Comparison of ENCODE assay signal across 13 cellular contexts in the genomic region with DNA sequence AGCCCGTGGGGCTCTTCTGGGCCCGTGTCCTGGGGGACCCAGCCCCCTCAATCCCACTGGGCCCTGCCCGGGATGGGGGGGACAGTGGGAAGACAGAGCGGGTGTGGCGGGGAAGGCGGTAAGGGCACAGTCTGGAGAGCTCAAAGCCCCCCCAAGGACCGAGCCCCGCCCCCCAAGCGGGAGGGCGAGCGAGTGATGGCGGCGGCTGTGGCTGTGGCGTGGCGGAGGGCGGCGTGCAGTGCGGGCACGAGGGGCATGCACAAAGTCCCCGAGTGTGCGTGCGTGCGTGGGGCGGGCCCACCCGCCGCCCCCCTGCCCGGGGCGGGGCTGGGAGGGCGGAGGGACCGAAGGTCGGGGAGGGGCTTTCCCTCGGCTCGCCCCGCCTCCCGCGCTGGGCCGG. TPM values are rescaled to one million over a fixed set of nuclear protein-coding genes. Genes with fewer than 3 reads are reported as not detected.
DNase-seq lines count a peak whose midpoint lies in the region; ATAC-seq and TF ChIP-seq lines count a peak whose summit lies in the region.
"Had no signal": no experiment of that assay in that cellular context is flagged by ENCODE, and none has a peak within 500 bp of the region (broad histone marks: within the 10 kb centered on the region; RNA-seq: fewer than 3 reads in every experiment).

No MANE protein-coding gene starts in this region.

- no peaks in the 10 kb centered on the region for H3K36me3 ChIP-seq in GM23338 (ENCODE audit: insufficient read depth)
- no peaks in the 10 kb centered on the region for H3K36me3 ChIP-seq in naive thymus-derived CD4-positive, alpha-beta T cell (ENCODE audit: control insufficient read depth in 2 of 3, insufficient read depth in 3 of 3, low read length in 3 of 3)

- H3K4me3 ChIP-seq in GM23338, result peak overlapping the region; percentile 68
- H3K4me3 ChIP-seq in naive thymus-derived CD4-positive, alpha-beta T cell (ENCODE audit: low read length), result no peak overlapping the region

- no peak for TF ChIP-seq CTCF in GM23338 (conservative IDR thresholded peaks at IDR 0.05; ENCODE audit: low read depth in 2 of 2)

- ATAC-seq in GM23338 (peak; percentile 1; the same call in 2 of the 3 replicates), sciatic nerve (no peak)
- ATAC-seq in naive thymus-derived CD4-positive, alpha-beta T cell, result peak; percentile 44

- peak overlapping the region; percentile 85 for H3K4me2 ChIP-seq in GM23338

- H3K36me3 Mint-ChIP-seq in GM23338 (ENCODE audit: low read depth), result no peaks in the 10 kb centered on the region
- H3K36me3 Mint-ChIP-seq in activated naive CD8-positive, alpha-beta T cell treated with anti-CD3 and anti-CD28 coated beads for 36 hours, result no peaks in the 10 kb centered on the region
- peaks cover 0 to 4% (median 0%) of the 10 kb centered on the region in 5 donors for H3K36me3 Mint-ChIP-seq in naive thymus-derived CD4-positive, alpha-beta T cell

- H4K20me1 ChIP-seq in GM23338 (replicated peaks; ENCODE audit: insufficient read depth), result no peaks in the 10 kb centered on the region; the same call in 1 of the 2 replicates

- H3F3A ChIP-seq in GM23338 (replicated peaks; ENCODE audit: low read depth), result 0 out of 2 replicates have a peak, but pooled peaks cover 3% of the 10 kb centered on the region

- no peaks in the 10 kb centered on the region for H3K9me2 ChIP-seq in GM23338 (ENCODE audit: insufficient read depth)

- H3K4me1 Mint-ChIP-seq in GM23338, result peaks cover 3% of the 10 kb centered on the region; the same call in 2 of the 3 replicates
- H3K4me1 Mint-ChIP-seq in activated naive CD8-positive, alpha-beta T cell treated with anti-CD3 and anti-CD28 coated beads for 36 hours, result peaks cover 10% of the 10 kb centered on the region
- peaks cover 4 to 47% (median 28%) of the 10 kb centered on the region in 7 donors for H3K4me1 Mint-ChIP-seq in naive thymus-derived CD4-positive, alpha-beta T cell

- no peak overlapping the region for H2AFZ ChIP-seq in GM23338

- H3K4me3 Mint-ChIP-seq in GM23338, result peak overlapping the region; percentile 62; the same call in 2 of the 3 replicates
- H3K4me3 Mint-ChIP-seq in activated naive CD8-positive, alpha-beta T cell treated with anti-CD3 and anti-CD28 coated beads for 36 hours, result peak overlapping the region; percentile 22
- H3K4me3 Mint-ChIP-seq in naive thymus-derived CD4-positive, alpha-beta T cell, result peak overlapping the region in 6 of 10 donors; percentile 6 to 83 (median 33)

- POLR2A ChIA-PET in naive thymus-derived CD4-positive, alpha-beta T cell (lab: Charles Lee), result interaction anchor here (0.6 to 2.3 kb wide), 3 partner anchors 9 to 25 kb away, joined by 3 to 15 read pairs (median 12); a partner anchor contains a TSS

- CTCF ChIA-PET in naive thymus-derived CD4-positive, alpha-beta T cell (lab: Charles Lee), result no interaction called here

- H3K27me3 ChIP-seq in GM23338 (ENCODE audit: insufficient read depth), result peaks cover 68% of the 10 kb centered on the region
- no peaks in the 10 kb centered on the region for H3K27me3 ChIP-seq in naive thymus-derived CD4-positive, alpha-beta T cell (ENCODE audit: control insufficient read depth in 2 of 2, insufficient read depth in 2 of 2, low read length in 2 of 2)

- no peaks in the 10 kb centered on the region; the same call in 1 of the 2 replicates for H3K4me1 ChIP-seq in GM23338 (ENCODE audit: insufficient read depth)
- peaks cover 11 to 27% of the 10 kb centered on the region in 2 donors for H3K4me1 ChIP-seq in naive thymus-derived CD4-positive, alpha-beta T cell (ENCODE audit: control insufficient read depth in 2 of 2, insufficient read depth in 2 of 2, low read length in 2 of 2)

- peaks cover 51% of the 10 kb centered on the region for H3K27me3 Mint-ChIP-seq in GM23338 (ENCODE audit: insufficient read depth, low read depth, poor library complexity)
- H3K27me3 Mint-ChIP-seq in activated naive CD8-positive, alpha-beta T cell treated with anti-CD3 and anti-CD28 coated beads for 36 hours, result peaks cover 5% of the 10 kb centered on the region
- H3K27me3 Mint-ChIP-seq in naive thymus-derived CD4-positive, alpha-beta T cell, result peaks cover 0 to 19% (median 0%) of the 10 kb centered on the region in 5 donors

- intact Hi-C loops in naive thymus-derived CD4-positive, alpha-beta T cell (cut with micrococcal nuclease), result no loop called here
- intact Hi-C loops in sciatic nerve (cut with DNase I), result no loop called here

- no peaks in the 10 kb centered on the region for H3K9me3 ChIP-seq in naive thymus-derived CD4-positive, alpha-beta T cell (ENCODE audit: control insufficient read depth in 2 of 3, low read length in 3 of 3)

- DNase-seq in activated T-cell treated with anti-CD3 and anti-CD28 coated beads, Interleukin-2, amount 50 U/mL, for 1 hour, result peak; percentile 65
- DNase-seq in activated T-cell treated with anti-CD3 and anti-CD28 coated beads, Interleukin-2, amount 50 U/mL, for 48 hours, result no peak
- DNase-seq in GM23338 (ENCODE audit: low spot score) (no peak), epidermal melanocyte (ENCODE audit: insufficient read length, low spot score) (no peak), sciatic nerve (ENCODE audit: low spot score) (no peak), Ammon's horn (ENCODE audit: low spot score) (no peak)
- DNase-seq in activated naive CD8-positive, alpha-beta T cell treated with anti-CD3 and anti-CD28 coated beads for 36 hours, result no peak
- DNase-seq in naive thymus-derived CD4-positive, alpha-beta T cell, result no peak
- DNase-seq: hippocampal formation, retina, RPMI8226, T-helper 1 cell had no signal

- H3K27ac ChIP-seq in GM23338 (ENCODE audit: low read depth), result no peak overlapping the region
- no peak overlapping the region for H3K27ac ChIP-seq in naive thymus-derived CD4-positive, alpha-beta T cell (ENCODE audit: low read depth, low read length)

- H3K9me3 Mint-ChIP-seq in GM23338, result no peaks in the 10 kb centered on the region; the same call in 1 of the 3 replicates
- no peaks in the 10 kb centered on the region for H3K9me3 Mint-ChIP-seq in activated naive CD8-positive, alpha-beta T cell treated with anti-CD3 and anti-CD28 coated beads for 36 hours
- H3K9me3 Mint-ChIP-seq in naive thymus-derived CD4-positive, alpha-beta T cell, result peaks cover 0 to 2% (median 0%) of the 10 kb centered on the region in 11 donors
- H3K9me3 Mint-ChIP-seq: dendritic cell treated with granulocyte-macrophage colony-stimulating factor and Interleukin-4, amounts not matched to agents 40 ng/mL and 50 ng/mL, for 4 days had no signal

- no peaks in the 10 kb centered on the region; the same call in 1 of the 2 replicates for H3K79me2 ChIP-seq in GM23338 (replicated peaks; ENCODE audit: insufficient read depth)

- no peak overlapping the region for H3K27ac Mint-ChIP-seq in GM23338
- H3K27ac Mint-ChIP-seq in activated naive CD8-positive, alpha-beta T cell treated with anti-CD3 and anti-CD28 coated beads for 36 hours, result no peak overlapping the region
- H3K27ac Mint-ChIP-seq in naive thymus-derived CD4-positive, alpha-beta T cell, result no peak overlapping the region
- H3K27ac Mint-ChIP-seq: dendritic cell treated with granulocyte-macrophage colony-stimulating factor and Interleukin-4, amounts not matched to agents 40 ng/mL and 50 ng/mL, for 4 days had no signal

TF ChIP-seq in GM23338, 12 proteins besides CTCF, POLR2A, EP300 and RAD21:
- peak; percentile 14 for TF ChIP-seq EZH2 (IDR thresholded peaks at IDR 0.05; ENCODE audit: low read depth, unreplicated experiment)
- no peak for TF ChIP-seq ZNF114 (CRISPR knock-in tag; IDR thresholded peaks at IDR 0.05)

RNA-seq across cellular contexts. Expression of a gene that starts 3.6 kb away (rescaled TPM):
- 11.5 and 15.8 TPM in 2 replicates for total RNA-seq in GM23338 (2014; rRNA removed; shearing (Covaris generic))
- 7.2 and 8.0 TPM in 2 replicates for polyA plus RNA-seq in GM23338 (2016; fragmentation: Nextera tagmentation; extraction: Ambion mirVana)
- 10 to 100 TPM; 20.8 to 21.7 TPM for total RNA-seq in activated naive CD8-positive, alpha-beta T cell treated with anti-CD3 and anti-CD28 coated beads for 36 hours
- total RNA-seq in naive thymus-derived CD4-positive, alpha-beta T cell, result 10 to 100 TPM; 13.3 to 19.4 (median 16.5) TPM
- polyA plus RNA-seq in naive thymus-derived CD4-positive, alpha-beta T cell, result 10 to 100 TPM; 10.6 to 21.2 TPM
- total RNA-seq in sciatic nerve, result 10.1 TPM

RNA-seq across cellular contexts. Expression of a gene that starts 9.6 kb away (rescaled TPM):
- total RNA-seq in GM23338 (2014; rRNA removed; shearing (Covaris generic)), result 79.3 and 82.5 TPM in 2 replicates
- polyA plus RNA-seq in GM23338 (2016; fragmentation: Nextera tagmentation; extraction: Ambion mirVana), result 43.1 and 48.5 TPM in 2 replicates
- total RNA-seq in activated naive CD8-positive, alpha-beta T cell treated with anti-CD3 and anti-CD28 coated beads for 36 hours, result 10 to 100 TPM; 37.2 to 43.0 TPM
- 10 to 100 TPM; 26.8 to 48.1 (median 37.2) TPM for total RNA-seq in naive thymus-derived CD4-positive, alpha-beta T cell
- 10 to 100 TPM; 43.2 to 62.1 TPM for polyA plus RNA-seq in naive thymus-derived CD4-positive, alpha-beta T cell
- total RNA-seq in sciatic nerve, result 36.1 TPM

RNA-seq across cellular contexts. Expression of a gene that starts 11.8 kb away (rescaled TPM):
- total RNA-seq in GM23338 (2014; rRNA removed; shearing (Covaris generic)), result 10.6 and 12.6 TPM in 2 replicates
- polyA plus RNA-seq in GM23338 (2016; fragmentation: Nextera tagmentation; extraction: Ambion mirVana), result 7.9 and 8.9 TPM in 2 replicates
- 1 to 10 TPM; 3.2 to 6.0 TPM for total RNA-seq in activated naive CD8-positive, alpha-beta T cell treated with anti-CD3 and anti-CD28 coated beads for 36 hours
- total RNA-seq in naive thymus-derived CD4-positive, alpha-beta T cell, result 10 to 100 TPM; 13.2 to 45.4 (median 18.0) TPM
- polyA plus RNA-seq in naive thymus-derived CD4-positive, alpha-beta T cell, result 10 to 100 TPM; 11.1 to 21.1 TPM
- total RNA-seq in sciatic nerve, result 6.5 TPM

RNA-seq across cellular contexts. Expression of a gene that starts 13.6 kb away (rescaled TPM):
- 108 and 123 TPM in 2 replicates for total RNA-seq in GM23338 (2014; rRNA removed; shearing (Covaris generic))
- polyA plus RNA-seq in GM23338 (2016; fragmentation: Nextera tagmentation; extraction: Ambion mirVana), result 91.7 and 107 TPM in 2 replicates
- 10 to 100 TPM; 74.3 to 82.1 TPM for total RNA-seq in activated naive CD8-positive, alpha-beta T cell treated with anti-CD3 and anti-CD28 coated beads for 36 hours
- 100 to 1,000 TPM in 1 of 5 experiments, 10 to 100 TPM in 4; 68.6 to 105 (median 77.4) TPM for total RNA-seq in naive thymus-derived CD4-positive, alpha-beta T cell
- polyA plus RNA-seq in naive thymus-derived CD4-positive, alpha-beta T cell, result 100 to 1,000 TPM; 132 to 159 TPM
- total RNA-seq in sciatic nerve, result 80.2 TPM

RNA-seq across cellular contexts. Expression of a gene that starts 18.3 kb away (rescaled TPM):
- 10.1 and 11.5 TPM in 2 replicates for total RNA-seq in GM23338 (2014; rRNA removed; shearing (Covaris generic))
- polyA plus RNA-seq in GM23338 (2016; fragmentation: Nextera tagmentation; extraction: Ambion mirVana), result 8.4 and 9.2 TPM in 2 replicates
- under 1 TPM; 0.49 to 0.72 TPM for total RNA-seq in activated naive CD8-positive, alpha-beta T cell treated with anti-CD3 and anti-CD28 coated beads for 36 hours
- total RNA-seq in naive thymus-derived CD4-positive, alpha-beta T cell, result 1 to 10 TPM in 4 of 5 experiments, under 1 TPM in 1; 0.65 to 3.1 (median 1.6) TPM
- not detected for polyA plus RNA-seq in naive thymus-derived CD4-positive, alpha-beta T cell
- 1.6 TPM for total RNA-seq in sciatic nerve
